ENCODE assay signal across 8 cellular contexts in the genomic region with DNA sequence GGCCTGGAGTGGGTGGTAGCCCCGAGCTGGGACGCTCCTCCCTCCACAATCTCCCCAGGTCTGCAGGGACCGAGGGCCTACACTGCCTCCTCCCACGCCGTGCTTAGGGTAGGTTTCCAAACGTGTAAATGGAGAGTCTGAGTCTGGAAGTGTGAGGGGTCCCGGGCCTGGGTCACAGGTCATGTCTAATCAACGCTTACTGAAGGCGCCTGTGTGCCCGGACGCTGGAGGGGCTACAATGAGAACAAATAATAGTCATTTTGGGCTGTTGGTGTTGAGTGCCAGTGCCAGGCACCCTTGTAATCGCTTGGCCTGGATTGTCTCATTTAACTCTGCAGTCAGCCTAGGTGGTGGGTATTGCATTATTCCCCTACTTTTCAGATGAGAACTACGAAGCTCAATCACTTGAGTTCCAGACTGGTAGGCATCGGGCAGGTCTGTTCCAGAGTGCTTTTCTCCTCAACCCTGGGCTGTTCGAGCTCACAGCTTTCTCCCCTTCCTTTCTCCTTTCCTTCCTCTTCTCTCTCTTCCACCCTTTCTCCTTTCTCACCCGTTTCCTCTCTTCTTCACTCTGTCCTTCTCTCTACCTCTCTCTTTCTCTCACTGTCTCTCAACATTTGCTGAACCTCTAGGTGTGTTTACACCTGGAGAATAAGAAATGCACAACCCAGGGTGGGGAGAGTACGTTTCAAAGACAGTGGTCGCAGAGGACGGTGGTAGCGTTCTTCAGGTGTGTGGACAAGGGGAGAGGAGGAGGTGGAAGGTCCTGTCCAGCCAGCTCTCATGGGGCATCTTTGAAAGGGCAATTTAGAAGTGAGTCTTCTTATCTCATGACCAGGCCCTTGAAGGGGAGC. TPM values are rescaled to one million over a fixed set of nuclear protein-coding genes. Genes with fewer than 3 reads are reported as not detected.
DNase-seq lines count a peak whose midpoint lies in the region; ATAC-seq, FAIRE-seq and TF ChIP-seq lines count a peak whose summit lies in the region.

No MANE protein-coding gene starts in this region.

- DNase-seq in AML-193 (lab: John Stamatoyannopoulos, UW) (peak; percentile 8), GM19239 (ENCODE audit: insufficient read length, low spot score) (no peak), coronary artery (ENCODE audit: low spot score) (no peak), natural killer cell (no peak), NCI-H2081 treated with DMSO at 0.1 percent for 48 hours (lab: John Stamatoyannopoulos, UW) (no peak), occipital lobe (lab: John Stamatoyannopoulos, UW) (no peak), NCI-H524 (lab: John Stamatoyannopoulos, UW) (no peak)

- peak overlapping the region; percentile 83 for H2AFZ ChIP-seq in Loucy (ENCODE audit: low read length)

- intact Hi-C loops in natural killer cell (cut with micrococcal nuclease) = loop anchor here (2.0 to 10.0 kb wide), 2 partner anchors 62 to 172 kb away; a partner anchor contains a TSS

- peak overlapping the region; percentile 82 for H3K4me3 Mint-ChIP-seq in natural killer cell

- ATAC-seq in natural killer cell = peak in 1 of 3 donors; percentile 11

- peak overlapping the region; percentile 73 to 78 for H3K27ac Mint-ChIP-seq in natural killer cell

- H3K4me3 ChIP-seq in Loucy (ENCODE audit: low read length, poor library complexity, severe bottlenecking) (peak overlapping the region; percentile 98), coronary artery (peak overlapping the region; percentile 89)

- H3K27ac ChIP-seq in coronary artery = peak overlapping the region; percentile 66 to 98

- peaks cover 57% of the 10 kb centered on the region for H3K4me1 ChIP-seq in Loucy (ENCODE audit: insufficient read depth, low read length, poor library complexity, severe bottlenecking)

- no peaks in the 10 kb centered on the region for H3K36me3 ChIP-seq in Loucy (ENCODE audit: insufficient read depth, low read length)

- H3K27me3 ChIP-seq in Loucy (ENCODE audit: insufficient read depth, low read length, poor library complexity, severe bottlenecking) = no peaks in the 10 kb centered on the region

- H3K9me3 ChIP-seq in Loucy (ENCODE audit: insufficient read depth, low read depth, low read length) = no peaks in the 10 kb centered on the region

- H3K9me2 ChIP-seq in Loucy (replicated peaks; ENCODE audit: low read depth, low read length) = no peaks in the 10 kb centered on the region

- H3K4me2 ChIP-seq in Loucy (ENCODE audit: low read depth, low read length, poor library complexity, severe bottlenecking) = peak overlapping the region; percentile 89

- no peaks in the 10 kb centered on the region for H3K36me3 Mint-ChIP-seq in natural killer cell

- H3K4me1 Mint-ChIP-seq in natural killer cell = peaks cover 31 to 43% of the 10 kb centered on the region in 2 donors

- peaks cover 53% of the 10 kb centered on the region for H3K79me2 ChIP-seq in Loucy (ENCODE audit: insufficient read depth, low read length)

- peak; percentile 31 for FAIRE-seq in GM19239 (lab: Jason Lieb, UNC)

- H3F3A ChIP-seq in Loucy (ENCODE audit: low read depth) = no peaks in the 10 kb centered on the region

- no peaks in the 10 kb centered on the region for H3K27me3 Mint-ChIP-seq in natural killer cell (ENCODE audit: low read depth in 2 of 2)

- TF ChIP-seq CTCF in Loucy (conservative IDR thresholded peaks at IDR 0.05; ENCODE audit: low read length) = no peak
- TF ChIP-seq CTCF in coronary artery (IDR thresholded peaks at IDR 0.05) = no peak
- no peak for TF ChIP-seq CTCF in natural killer cell (IDR thresholded peaks at IDR 0.05)

- no peaks in the 10 kb centered on the region for H3K9me3 Mint-ChIP-seq in natural killer cell

- peak overlapping the region; percentile 90 for H3K9ac ChIP-seq in Loucy (ENCODE audit: low read depth, low read length, poor library complexity, severe bottlenecking)

- H4K20me1 ChIP-seq in Loucy (ENCODE audit: insufficient read depth, low read length, poor library complexity, severe bottlenecking) = peaks cover 7% of the 10 kb centered on the region

RNA-seq across cellular contexts. Expression of a gene that starts 0.9 kb away (rescaled TPM):
- total RNA-seq in natural killer cell (1 to 10 TPM; 5.8 to 8.5 (median 7.6) TPM), occipital lobe (18.4 TPM)

RNA-seq across cellular contexts. Expression of a gene that starts 1.1 kb away (rescaled TPM):
- total RNA-seq in natural killer cell (10 to 100 TPM; 25.5 to 31.9 (median 28.9) TPM), occipital lobe (24.2 TPM)

RNA-seq across cellular contexts. Expression of a gene that starts 24.4 kb away (rescaled TPM):
- total RNA-seq in natural killer cell (1 to 10 TPM; 1.1 to 2.0 (median 1.5) TPM), occipital lobe (1.2 TPM)

Comparison
In these comparisons a context has a peak if more than half of its experiments do, and no peak if none do; other contexts are left out.
1. DNase-seq: peak in AML-193 (2 of 2); none in GM19239 (single experiment), coronary artery (single experiment), natural killer cell (single experiment), NCI-H2081 treated with DMSO at 0.1 percent for 48 hours (single experiment), occipital lobe (single experiment) and NCI-H524 (0 of 2).